In genomic region chr12:49698619-49699545, GRCh38 we compare ENCODE assay signal across 8 cellular contexts. TPM values are rescaled to one million over a fixed set of nuclear protein-coding genes. Genes with fewer than 3 reads are reported as not detected.
DNase-seq lines count a peak whose midpoint lies in the region; ATAC-seq and TF ChIP-seq lines count a peak whose summit lies in the region.

No MANE protein-coding gene starts in this region.

- no peak for TF ChIP-seq CTCF in breast epithelium (IDR thresholded peaks at IDR 0.05)
- no peak for TF ChIP-seq CTCF in MCF 10A (IDR thresholded peaks at IDR 0.05; ENCODE audit: unreplicated experiment)
- TF ChIP-seq CTCF in Peyer's patch (IDR thresholded peaks at IDR 0.05) = no peak
- TF ChIP-seq CTCF in astrocyte of the spinal cord (IDR thresholded peaks at IDR 0.05; ENCODE audit: low read depth, low read length) = no peak

- in situ Hi-C loops in astrocyte of the spinal cord (cut with HindIII; ENCODE audit: low sequenced_read_pairs) = no loop called here

- no peak for DNase-seq in breast epithelium (ENCODE audit: low spot score in 2 of 2)
- DNase-seq in MCF 10A (ENCODE audit: unreplicated experiment) = no peak
- DNase-seq in Peyer's patch = peak in 2 of 3 donors; percentile 66 to 73
- DNase-seq in astrocyte of the spinal cord (ENCODE audit: low read depth, low spot score) = peak; percentile 67
- peak; percentile 78 for DNase-seq in islet precursor cell
- DNase-seq in 8988T = no peak

- POLR2A ChIA-PET in MCF 10A (lab: Yijun Ruan, JAX) = no interaction called here

- no peak overlapping the region for H3K27ac Mint-ChIP-seq in MCF 10A (ENCODE audit: low read depth, unreplicated experiment)
- peak overlapping the region; percentile 80 for H3K27ac Mint-ChIP-seq in stimulated activated memory B cell treated with anti-CD40 and anti-IgM and Interleukin-4, amounts not matched to agents 10 μg/mL and 1 μg/mL and 100 μg/mL, for 72 hours

- H3K27ac ChIP-seq in breast epithelium (peak overlapping the region; percentile 11 to 75), Peyer's patch (peak overlapping the region; percentile 57 to 65 (median 58))

- no peaks in the 10 kb centered on the region for H3K27me3 ChIP-seq in breast epithelium
- H3K27me3 ChIP-seq in Peyer's patch = no peaks in the 10 kb centered on the region

- no TSS peak for BruUV-seq in MCF 10A (replicated peaks; lab: Mats Ljungman, UMichigan)

- CTCF ChIA-PET in MCF 10A (lab: Yijun Ruan, JAX) = interaction anchor here (1.1 to 1.3 kb wide), 2 partner anchors 9 to 16 kb away, joined by 4 to 5 read pairs; no protein-coding TSS in a partner anchor

- no peaks in the 10 kb centered on the region for H3K36me3 Mint-ChIP-seq in MCF 10A (ENCODE audit: insufficient read depth, unreplicated experiment)
- H3K36me3 Mint-ChIP-seq in stimulated activated memory B cell treated with anti-CD40 and anti-IgM and Interleukin-4, amounts not matched to agents 10 μg/mL and 1 μg/mL and 100 μg/mL, for 72 hours = no peaks in the 10 kb centered on the region

- TF ChIP-seq POLR2A in breast epithelium (IDR thresholded peaks at IDR 0.05) = no peak
- TF ChIP-seq POLR2A in Peyer's patch (IDR thresholded peaks at IDR 0.05) = no peak

- no peaks in the 10 kb centered on the region for H3K27me3 Mint-ChIP-seq in MCF 10A (ENCODE audit: insufficient read depth, unreplicated experiment)
- no peaks in the 10 kb centered on the region for H3K27me3 Mint-ChIP-seq in stimulated activated memory B cell treated with anti-CD40 and anti-IgM and Interleukin-4, amounts not matched to agents 10 μg/mL and 1 μg/mL and 100 μg/mL, for 72 hours

- H3K9me3 Mint-ChIP-seq in MCF 10A (ENCODE audit: unreplicated experiment) = no peaks in the 10 kb centered on the region
- no peaks in the 10 kb centered on the region for H3K9me3 Mint-ChIP-seq in stimulated activated memory B cell treated with anti-CD40 and anti-IgM and Interleukin-4, amounts not matched to agents 10 μg/mL and 1 μg/mL and 100 μg/mL, for 72 hours

- H3K9me3 ChIP-seq in breast epithelium (no peaks in the 10 kb centered on the region), Peyer's patch (no peaks in the 10 kb centered on the region)

- H3K4me1 ChIP-seq in breast epithelium (peaks cover 6 to 8% of the 10 kb centered on the region in 2 donors), Peyer's patch (peaks cover 0 to 21% (median 8%) of the 10 kb centered on the region in 4 donors)

- no peaks in the 10 kb centered on the region for H3K4me1 Mint-ChIP-seq in MCF 10A (ENCODE audit: insufficient read depth, unreplicated experiment)
- peaks cover 67% of the 10 kb centered on the region for H3K4me1 Mint-ChIP-seq in stimulated activated memory B cell treated with anti-CD40 and anti-IgM and Interleukin-4, amounts not matched to agents 10 μg/mL and 1 μg/mL and 100 μg/mL, for 72 hours

- H3K4me3 Mint-ChIP-seq in MCF 10A (ENCODE audit: unreplicated experiment) = no peak overlapping the region
- peak overlapping the region; percentile 74 for H3K4me3 Mint-ChIP-seq in stimulated activated memory B cell treated with anti-CD40 and anti-IgM and Interleukin-4, amounts not matched to agents 10 μg/mL and 1 μg/mL and 100 μg/mL, for 72 hours

- H3K4me3 ChIP-seq in breast epithelium = peak overlapping the region in 1 of 3 donors; percentile 48
- peak overlapping the region in 2 of 4 donors; percentile 11 to 14 for H3K4me3 ChIP-seq in Peyer's patch
- H3K4me3 ChIP-seq in astrocyte of the spinal cord (ENCODE audit: low read depth, low read length) = peak overlapping the region; percentile 1

- no peaks in the 10 kb centered on the region for H3K36me3 ChIP-seq in breast epithelium
- no peaks in the 10 kb centered on the region for H3K36me3 ChIP-seq in Peyer's patch

- ATAC-seq in HG03025 (IDR thresholded peaks at IDR 0.05; ENCODE audit: low FRiP score, unreplicated experiment) = peak; percentile 61
- ATAC-seq in stimulated activated memory B cell treated with anti-CD40 and anti-IgM and Interleukin-4, amounts not matched to agents 10 μg/mL and 1 μg/mL and 100 μg/mL, for 72 hours = peak; percentile 97

- intact Hi-C loops in breast epithelium (cut with DNase I; ENCODE audit: low total_unique reads) (loop anchor here (5.0 kb wide), 1 partner anchor 402 kb away; the partner anchor contains the start of gene PRPH), MCF 10A (cut with micrococcal nuclease) (no loop called here)

RNA-seq across cellular contexts. Expression of gene FMNL3, which starts 8.3 kb away (rescaled TPM):
- total RNA-seq in breast epithelium = 10 to 100 TPM in 2 of 3 donors, 1 to 10 TPM in 1; 9.8 to 13.8 (median 13.3) TPM
- total RNA-seq in MCF 10A (2022) = 0.58 and 0.91 TPM in 2 replicates
- 10 to 100 TPM in 2 of 4 donors, 1 to 10 TPM in 2; 2.1 to 40.4 (median 8.2) TPM for total RNA-seq in Peyer's patch

RNA-seq across cellular contexts. Expression of gene TMBIM6, which starts 42.5 kb away (rescaled TPM):
- total RNA-seq in breast epithelium = 100 to 1,000 TPM; 364 to 620 (median 409) TPM
- total RNA-seq in MCF 10A (2022) = 517 and 606 TPM in 2 replicates
- total RNA-seq in Peyer's patch = 1,000 to 10,000 TPM in 1 of 4 donors, 100 to 1,000 TPM in 3; 104 to 1,479 (median 689) TPM

Comparison
In these comparisons a context has a peak if more than half of its experiments do, and no peak if none do; other contexts are left out.
1. DNase-seq: peak in Peyer's patch (2 of 3), astrocyte of the spinal cord (single experiment) and islet precursor cell (single experiment); none in breast epithelium (0 of 2), MCF 10A (single experiment) and 8988T (single experiment).